Comparison of ENCODE assay signal across 2 cellular contexts in the genomic region with DNA sequence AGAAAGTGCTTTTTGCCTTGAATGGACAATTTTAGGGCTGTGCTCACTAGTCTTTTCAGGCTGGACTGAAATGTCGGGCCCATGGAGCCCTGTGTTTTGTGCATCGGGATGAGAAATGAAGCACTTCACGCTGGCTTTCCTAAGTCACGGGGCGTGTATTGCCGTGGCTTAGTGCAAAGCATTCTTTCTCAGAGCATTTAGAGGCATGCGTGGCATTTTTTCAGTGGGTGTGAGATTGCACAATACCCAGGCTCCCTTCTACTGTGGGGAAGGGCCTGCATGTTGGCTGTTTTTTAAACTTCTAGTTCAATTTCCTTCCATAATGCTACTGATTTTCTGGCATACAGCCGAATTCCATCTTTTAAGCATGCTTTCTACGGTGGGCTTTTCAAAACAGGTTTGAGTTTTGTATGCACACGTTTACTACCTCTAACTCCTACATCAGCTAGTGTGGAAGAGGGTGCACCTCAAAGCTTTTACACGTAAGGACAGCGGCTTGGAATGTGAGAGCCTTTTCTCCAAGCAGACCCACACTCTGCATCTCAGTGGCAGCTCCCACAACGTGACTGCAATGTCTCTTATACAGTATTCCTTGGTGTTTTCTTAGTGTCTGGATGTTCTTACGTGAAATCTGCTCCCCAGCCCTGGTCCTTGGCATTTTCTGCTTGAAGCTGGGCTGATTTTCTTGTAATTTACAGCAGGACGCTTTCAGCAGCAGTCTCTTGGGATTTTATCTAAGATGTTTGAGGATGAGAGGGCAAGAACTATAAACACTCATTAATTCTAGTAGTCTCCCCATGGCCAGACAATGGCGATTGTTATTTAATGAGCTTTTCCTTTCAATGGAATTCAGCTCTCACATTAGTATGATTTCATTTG.
TF ChIP-seq lines count a peak whose summit lies in the region.

No MANE protein-coding gene starts in this region.

TF ChIP-seq in GM23338, 12 proteins besides CTCF, POLR2A, EP300 and RAD21 (continued from another document):
- TF ChIP-seq EZH2 (IDR thresholded peaks at IDR 0.05; ENCODE audit: low read depth, unreplicated experiment) = no peak
- no peak for TF ChIP-seq EZH2phosphoT487 (IDR thresholded peaks at IDR 0.05; ENCODE audit: unreplicated experiment)
- no peak for TF ChIP-seq ZNF114 (CRISPR knock-in tag; IDR thresholded peaks at IDR 0.05)
- TF ChIP-seq POLR2AphosphoS5 (IDR thresholded peaks at IDR 0.05; ENCODE audit: low read depth) = no peak
- TF ChIP-seq, protein P1, sequence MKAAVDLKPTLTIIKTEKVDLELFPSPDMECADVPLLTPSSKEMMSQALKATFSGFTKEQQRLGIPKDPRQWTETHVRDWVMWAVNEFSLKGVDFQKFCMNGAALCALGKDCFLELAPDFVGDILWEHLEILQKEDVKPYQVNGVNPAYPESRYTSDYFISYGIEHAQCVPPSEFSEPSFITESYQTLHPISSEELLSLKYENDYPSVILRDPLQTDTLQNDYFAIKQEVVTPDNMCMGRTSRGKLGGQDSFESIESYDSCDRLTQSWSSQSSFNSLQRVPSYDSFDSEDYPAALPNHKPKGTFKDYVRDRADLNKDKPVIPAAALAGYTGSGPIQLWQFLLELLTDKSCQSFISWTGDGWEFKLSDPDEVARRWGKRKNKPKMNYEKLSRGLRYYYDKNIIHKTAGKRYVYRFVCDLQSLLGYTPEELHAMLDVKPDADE (IDR thresholded peaks at IDR 0.05) = no peak
- no peak for TF ChIP-seq NANOG (IDR thresholded peaks at IDR 0.05; ENCODE audit: borderline replicate concordance)
- no peak for TF ChIP-seq ZNF331 (CRISPR knock-in tag; IDR thresholded peaks at IDR 0.05; ENCODE audit: low read depth)
- no peak for TF ChIP-seq CREB1 (CRISPR knock-in tag; IDR thresholded peaks at IDR 0.05; ENCODE audit: low read depth)

TF ChIP-seq in K562, 482 proteins besides CTCF, POLR2A, EP300 and RAD21:
- TF ChIP-seq CEBPG (CRISPR knock-in tag; IDR thresholded peaks at IDR 0.05) (peak; percentile 18; the same call in 1 of the 2 replicates), CEBPG (tag; conservative IDR thresholded peaks at IDR 0.05 in 1 of 2, IDR thresholded peaks at IDR 0.05 in 1 of 2) (peak; percentile 40 to 58; a peak in 3 of 4 replicates), USF2 (CRISPR knock-in tag; IDR thresholded peaks at IDR 0.05) (no peak), PCBP2 (IDR thresholded peaks at IDR 0.05; ENCODE audit: low read depth, low read length, poor library complexity, severe bottlenecking) (no peak), HLTF (IDR thresholded peaks at IDR 0.05) (no peak), HDAC6 (IDR thresholded peaks at IDR 0.05; ENCODE audit: low read depth, low read length) (no peak), CEBPB (tag; IDR thresholded peaks at IDR 0.05) (peak; percentile 84), POLR2H (tag; IDR thresholded peaks at IDR 0.05; ENCODE audit: low read depth) (no peak), BCL6 (CRISPR knock-in tag; IDR thresholded peaks at IDR 0.05) (no peak), NCOA2 (IDR thresholded peaks at IDR 0.05; ENCODE audit: partially characterized antibody in 2 of 2) (no peak)
- TF ChIP-seq, protein P2, sequence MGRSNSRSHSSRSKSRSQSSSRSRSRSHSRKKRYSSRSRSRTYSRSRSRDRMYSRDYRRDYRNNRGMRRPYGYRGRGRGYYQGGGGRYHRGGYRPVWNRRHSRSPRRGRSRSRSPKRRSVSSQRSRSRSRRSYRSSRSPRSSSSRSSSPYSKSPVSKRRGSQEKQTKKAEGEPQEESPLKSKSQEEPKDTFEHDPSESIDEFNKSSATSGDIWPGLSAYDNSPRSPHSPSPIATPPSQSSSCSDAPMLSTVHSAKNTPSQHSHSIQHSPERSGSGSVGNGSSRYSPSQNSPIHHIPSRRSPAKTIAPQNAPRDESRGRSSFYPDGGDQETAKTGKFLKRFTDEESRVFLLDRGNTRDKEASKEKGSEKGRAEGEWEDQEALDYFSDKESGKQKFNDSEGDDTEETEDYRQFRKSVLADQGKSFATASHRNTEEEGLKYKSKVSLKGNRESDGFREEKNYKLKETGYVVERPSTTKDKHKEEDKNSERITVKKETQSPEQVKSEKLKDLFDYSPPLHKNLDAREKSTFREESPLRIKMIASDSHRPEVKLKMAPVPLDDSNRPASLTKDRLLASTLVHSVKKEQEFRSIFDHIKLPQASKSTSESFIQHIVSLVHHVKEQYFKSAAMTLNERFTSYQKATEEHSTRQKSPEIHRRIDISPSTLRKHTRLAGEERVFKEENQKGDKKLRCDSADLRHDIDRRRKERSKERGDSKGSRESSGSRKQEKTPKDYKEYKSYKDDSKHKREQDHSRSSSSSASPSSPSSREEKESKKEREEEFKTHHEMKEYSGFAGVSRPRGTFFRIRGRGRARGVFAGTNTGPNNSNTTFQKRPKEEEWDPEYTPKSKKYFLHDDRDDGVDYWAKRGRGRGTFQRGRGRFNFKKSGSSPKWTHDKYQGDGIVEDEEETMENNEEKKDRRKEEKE (IDR thresholded peaks at IDR 0.05; ENCODE audit: borderline replicate concordance in 1 of 2, control insufficient read depth in 1 of 2, low read depth in 2 of 2, low read length in 1 of 2) = no peak
- TF ChIP-seq, protein P3, sequence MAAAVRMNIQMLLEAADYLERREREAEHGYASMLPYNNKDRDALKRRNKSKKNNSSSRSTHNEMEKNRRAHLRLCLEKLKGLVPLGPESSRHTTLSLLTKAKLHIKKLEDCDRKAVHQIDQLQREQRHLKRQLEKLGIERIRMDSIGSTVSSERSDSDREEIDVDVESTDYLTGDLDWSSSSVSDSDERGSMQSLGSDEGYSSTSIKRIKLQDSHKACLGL (CRISPR knock-in tag; IDR thresholded peaks at IDR 0.05; ENCODE audit: borderline replicate concordance, poor library complexity, severe bottlenecking) = no peak
- TF ChIP-seq, protein P4, sequence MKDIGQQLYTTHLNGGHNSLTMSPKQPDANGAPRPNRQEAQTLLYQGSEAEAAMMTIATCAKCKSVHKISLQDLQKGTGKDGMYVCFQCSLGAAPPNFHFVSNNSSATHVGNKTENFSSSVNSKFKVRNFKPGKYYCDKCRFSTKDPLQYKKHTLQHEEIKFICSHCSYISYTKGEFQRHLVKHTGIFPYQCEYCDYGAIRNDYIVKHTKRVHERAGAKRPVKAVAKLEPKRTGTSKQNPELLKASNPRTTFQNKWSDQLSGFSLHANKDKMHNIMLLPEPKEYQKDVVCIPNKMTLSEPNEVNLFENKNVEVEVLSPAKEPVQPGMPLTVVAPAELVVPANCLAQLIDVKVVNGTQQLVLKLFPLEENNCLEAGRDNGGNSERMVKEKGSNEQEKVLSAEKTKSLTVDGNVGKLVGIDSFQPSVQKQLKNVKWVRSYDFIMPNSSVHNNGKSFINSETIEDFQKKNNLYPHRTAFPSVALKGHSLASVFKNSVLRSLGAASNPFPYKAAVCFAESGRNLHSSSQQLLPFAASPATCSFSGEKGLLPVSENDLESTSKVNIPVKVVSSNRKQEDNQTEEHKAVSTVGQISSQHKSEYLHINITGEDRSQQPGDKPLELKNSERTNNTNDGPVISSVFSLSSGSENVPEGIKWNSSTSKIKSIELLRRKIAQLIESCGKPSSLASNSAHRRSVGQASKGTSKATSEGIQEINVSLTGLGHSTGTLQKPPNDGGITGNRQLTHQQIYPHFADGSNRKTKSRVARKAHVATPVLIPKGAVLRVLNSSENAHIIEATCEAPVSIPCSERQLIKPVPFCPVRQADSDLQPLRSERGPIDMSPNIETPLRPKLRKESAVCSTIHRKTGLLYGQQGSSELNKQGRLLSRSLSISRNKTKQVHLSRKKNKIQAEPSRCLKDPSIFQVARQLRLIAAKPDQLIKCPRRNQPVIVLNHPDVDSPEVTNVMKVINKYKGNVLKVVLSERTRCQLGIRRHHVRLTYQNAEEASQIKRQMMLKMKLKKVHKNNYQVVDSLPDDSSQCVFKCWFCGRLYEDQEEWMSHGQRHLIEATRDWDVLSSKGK (CRISPR knock-in tag; IDR thresholded peaks at IDR 0.05) = no peak
